ENCODE assay signal across 18 cellular contexts in genomic region chr15:71424765-71425164, GRCh38.
DNase-seq lines count a peak whose midpoint lies in the region; ATAC-seq and TF ChIP-seq lines count a peak whose summit lies in the region.
"Had no signal": no experiment of that assay in that cellular context is flagged by ENCODE, and none has a peak within 500 bp of the region (broad histone marks: within the 10 kb centered on the region; RNA-seq: fewer than 3 reads in every experiment).

No MANE protein-coding gene starts in this region.

- H3K9me1 ChIP-seq in IMR-90 (ENCODE audit: insufficient read depth, low read length): peaks cover 4% of the 10 kb centered on the region; the same call in 1 of the 2 replicates

- H3K4me2 ChIP-seq in IMR-90 (ENCODE audit: low read depth, low read length): peak overlapping the region; percentile 96

- WGBS in IMR-90 (ENCODE audit: extremely low coverage in 2 of 2, insufficient read length in 1 of 2), 2 experiments: 60% methylated on average over 1 of the region's 2 CpGs; no CpG with 5 or more reads in 1 of the 2 experiments

- no peak overlapping the region for H2AFZ ChIP-seq in IMR-90 (replicated peaks; ENCODE audit: low read length, poor library complexity)
- H2AFZ ChIP-seq: GM23248 had no signal

- H3K56ac ChIP-seq in IMR-90 (ENCODE audit: extremely low read depth, insufficient read depth, low read length): no peak overlapping the region

- no peaks in the 10 kb centered on the region for H3K4me1 Mint-ChIP-seq in natural killer cell treated with Interleukin-12 subunit alpha and Interleukin-12 subunit beta and Interleukin-15 and Interleukin-18, amount 100 ng/mL, for 72 hours (ENCODE audit: low read depth in 2 of 2)

- in situ Hi-C loops in IMR-90 (cut with MboI; ENCODE audit: low sequenced_read_pairs): no loop called here

- no peak overlapping the region; the same call in 1 of the 2 replicates for H3K9ac ChIP-seq in IMR-90 (ENCODE audit: low read depth, low read length)
- H3K9ac ChIP-seq: GM23248 had no signal

- H3K27me3 Mint-ChIP-seq in natural killer cell treated with Interleukin-12 subunit alpha and Interleukin-12 subunit beta and Interleukin-15 and Interleukin-18, amount 100 ng/mL, for 72 hours: peaks cover 29 to 35% of the 10 kb centered on the region in 2 donors

- H2BK15ac ChIP-seq in IMR-90 (ENCODE audit: low read depth, low read length): no peak overlapping the region

- no peak overlapping the region for H3K27ac Mint-ChIP-seq in natural killer cell treated with Interleukin-12 subunit alpha and Interleukin-12 subunit beta and Interleukin-15 and Interleukin-18, amount 100 ng/mL, for 72 hours

- H3K9me3 ChIP-seq in IMR-90 (ENCODE audit: control insufficient read depth, insufficient read depth, low read length) (no peaks in the 10 kb centered on the region), uterus (no peaks in the 10 kb centered on the region)
- H3K9me3 ChIP-seq: SJCRH30 had no signal

- dilution Hi-C loops in IMR-90 (cut with HindIII; ENCODE audit: low sequenced_read_pairs, unreplicated experiment): no loop called here

- POLR2A ChIA-PET in IMR-90 (lab: Charles Lee; ENCODE audit: unreplicated experiment): no interaction called here

- peak overlapping the region; percentile 79; the same call in 1 of the 2 replicates for H3K14ac ChIP-seq in IMR-90 (replicated peaks; ENCODE audit: low read depth, low read length)

- intact Hi-C loops in IMR-90 (cut with micrococcal nuclease): no loop called here
- intact Hi-C loops in uterus (cut with DNase I; ENCODE audit: low total_unique reads): no loop called here

- peaks cover 1% of the 10 kb centered on the region; the same call in 1 of the 2 replicates for H3K4me1 ChIP-seq in IMR-90 (ENCODE audit: control insufficient read depth, insufficient read depth, low read length)
- no peaks in the 10 kb centered on the region for H3K4me1 ChIP-seq in uterus
- H3K4me1 ChIP-seq: SJCRH30 had no signal

- H3K9me3 Mint-ChIP-seq in natural killer cell treated with Interleukin-12 subunit alpha and Interleukin-12 subunit beta and Interleukin-15 and Interleukin-18, amount 100 ng/mL, for 72 hours: peaks cover 4% of the 10 kb centered on the region

- H4K8ac ChIP-seq in IMR-90 (ENCODE audit: low read depth in 2 of 2, low read length in 2 of 2): peak overlapping the region in 1 of 2 experiments; percentile 61; a peak in 1 of 4 replicates

- no peak overlapping the region for H3K4me3 Mint-ChIP-seq in natural killer cell treated with Interleukin-12 subunit alpha and Interleukin-12 subunit beta and Interleukin-15 and Interleukin-18, amount 100 ng/mL, for 72 hours

- H3K18ac ChIP-seq in IMR-90 (ENCODE audit: low read depth, low read length): peak overlapping the region; percentile 46; the same call in 1 of the 2 replicates

- TF ChIP-seq POLR2A in IMR-90 (IDR thresholded peaks at IDR 0.05; ENCODE audit: low read depth, low read length) (no peak), uterus (IDR thresholded peaks at IDR 0.05) (no peak)

- H3K36me3 ChIP-seq in IMR-90 (ENCODE audit: control insufficient read depth, insufficient read depth, low read length) (no peaks in the 10 kb centered on the region; the same call in 1 of the 2 replicates), uterus (no peaks in the 10 kb centered on the region)
- H3K36me3 ChIP-seq: SJCRH30 had no signal

- 0 out of 2 replicates have a peak overlapping the region, but pooled peaks have one; percentile 56 for H3K23ac ChIP-seq in IMR-90 (ENCODE audit: low read depth, low read length)

- H4K91ac ChIP-seq in IMR-90 (ENCODE audit: insufficient read depth, low read depth, low read length): no peak overlapping the region

- peak overlapping the region; percentile 92; the same call in 1 of the 2 replicates for H4K5ac ChIP-seq in IMR-90 (ENCODE audit: low read depth, low read length)

- peak overlapping the region; percentile 34; the same call in 1 of the 2 replicates for H3K4me3 ChIP-seq in IMR-90 (ENCODE audit: insufficient read depth, low read depth, low read length)
- no peak overlapping the region for H3K4me3 ChIP-seq in uterus
- H3K4me3 ChIP-seq: GM23248, SJCRH30 had no signal

- H2BK5ac ChIP-seq in IMR-90 (ENCODE audit: low read depth, low read length, poor library complexity, severe bottlenecking): no peak overlapping the region

- no peaks in the 10 kb centered on the region for H3K36me3 Mint-ChIP-seq in natural killer cell treated with Interleukin-12 subunit alpha and Interleukin-12 subunit beta and Interleukin-15 and Interleukin-18, amount 100 ng/mL, for 72 hours

- no peaks in the 10 kb centered on the region for H3K27me3 ChIP-seq in IMR-90 (ENCODE audit: control insufficient read depth, insufficient read depth, low read length)
- H3K27me3 ChIP-seq in uterus: no peaks in the 10 kb centered on the region
- H3K27me3 ChIP-seq: SJCRH30 had no signal

- no peak for TF ChIP-seq CTCF in IMR-90 (conservative IDR thresholded peaks at IDR 0.05; ENCODE audit: low read depth, low read length)
- no peak for TF ChIP-seq CTCF in uterus (IDR thresholded peaks at IDR 0.05)

- no TSS peak for BruUV-seq in IMR-90 (replicated peaks; lab: Mats Ljungman, UMichigan)

- DNase-seq in IMR-90: peak; percentile 23
- peak; percentile 21 for DNase-seq in T1000 (lab: John Stamatoyannopoulos, UW)
- DNase-seq in fibroblast of peridontal ligament (ENCODE audit: extremely low read depth): peak; percentile 46
- no peak for DNase-seq in uterus
- no peak for DNase-seq in ureter (ENCODE audit: low spot score)
- DNase-seq in natural killer cell treated with Interleukin-12 subunit alpha and Interleukin-12 subunit beta and Interleukin-15 and Interleukin-18, amount 100 ng/mL, for 72 hours (ENCODE audit: low spot score): no peak
- DNase-seq: ACHN, GM23248, HCEC 1CT, NCI-H1105 treated with DMSO at 0.1 percent for 48 hours, NCI-H187, NCI-H2107, NCI-H510A treated with DMSO at 0.1 percent for 48 hours, NCI-H774, SJCRH30 had no signal

- ATAC-seq in IMR-90 (ENCODE audit: low read depth): peak; percentile 57; the same call in 1 of the 2 replicates
- ATAC-seq in HG02840 (IDR thresholded peaks at IDR 0.05; ENCODE audit: low FRiP score, unreplicated experiment): no peak
- no peak for ATAC-seq in natural killer cell treated with Interleukin-12 subunit alpha and Interleukin-12 subunit beta and Interleukin-15 and Interleukin-18, amount 100 ng/mL, for 72 hours

- no peak overlapping the region for H2BK20ac ChIP-seq in IMR-90 (ENCODE audit: low read depth, low read length)

- no peak overlapping the region for H2AK9ac ChIP-seq in IMR-90 (replicated peaks; ENCODE audit: low read depth, low read length, poor library complexity)

- CTCF ChIA-PET in IMR-90 (lab: Yijun Ruan, JAX): interaction anchor here (0.5 to 2.2 kb wide), 3 partner anchors 11 to 44 kb away, joined by 3 to 6 read pairs (median 4); no protein-coding TSS in a partner anchor

- H2AK5ac ChIP-seq in IMR-90 (ENCODE audit: low read depth, low read length): no peak overlapping the region

- no peak for TF ChIP-seq RAD21 in IMR-90 (IDR thresholded peaks at IDR 0.05; ENCODE audit: low read length)

- no peaks in the 10 kb centered on the region for H4K20me1 ChIP-seq in IMR-90 (ENCODE audit: insufficient read depth, low read length)

- no peak overlapping the region for H3K4ac ChIP-seq in IMR-90 (ENCODE audit: low read depth, low read length)

- no peak overlapping the region for H2BK120ac ChIP-seq in IMR-90 (ENCODE audit: low read depth, low read length)

- H3K27ac ChIP-seq in IMR-90 (ENCODE audit: insufficient read depth, low read length) (no peak overlapping the region), uterus (peak overlapping the region; percentile 53 to 60)
- H3K27ac ChIP-seq: C4-2B, GM23248, RWPE1, SJCRH30 had no signal

- H3K79me1 ChIP-seq in IMR-90 (ENCODE audit: low read depth in 1 of 2, low read length in 2 of 2): peaks cover 0 to 14% of the 10 kb centered on the region in 2 experiments; a peak in 1 of 4 replicates

TF ChIP-seq in IMR-90, 13 proteins besides CTCF, POLR2A, EP300 and RAD21:
- no peak for TF ChIP-seq RFX5 (IDR thresholded peaks at IDR 0.05; ENCODE audit: low read depth, low read length)
- TF ChIP-seq SMC3 (IDR thresholded peaks at IDR 0.05; ENCODE audit: low read depth, low read length): no peak
- no peak for TF ChIP-seq CHD1 (IDR thresholded peaks at IDR 0.05; ENCODE audit: low read depth, low read length)
- TF ChIP-seq, protein P1, sequence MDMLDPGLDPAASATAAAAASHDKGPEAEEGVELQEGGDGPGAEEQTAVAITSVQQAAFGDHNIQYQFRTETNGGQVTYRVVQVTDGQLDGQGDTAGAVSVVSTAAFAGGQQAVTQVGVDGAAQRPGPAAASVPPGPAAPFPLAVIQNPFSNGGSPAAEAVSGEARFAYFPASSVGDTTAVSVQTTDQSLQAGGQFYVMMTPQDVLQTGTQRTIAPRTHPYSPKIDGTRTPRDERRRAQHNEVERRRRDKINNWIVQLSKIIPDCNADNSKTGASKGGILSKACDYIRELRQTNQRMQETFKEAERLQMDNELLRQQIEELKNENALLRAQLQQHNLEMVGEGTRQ (IDR thresholded peaks at IDR 0.05; ENCODE audit: low read depth, low read length): no peak
- TF ChIP-seq BHLHE40 (IDR thresholded peaks at IDR 0.05; ENCODE audit: low read depth, low read length): no peak
- no peak for TF ChIP-seq CEBPB (IDR thresholded peaks at IDR 0.05; ENCODE audit: low read depth, low read length)

Comparison
In these comparisons a context has a peak if more than half of its experiments do, and no peak if none do; other contexts are left out.
1. DNase-seq: peak in IMR-90 (single experiment), T1000 (single experiment) and fibroblast of peridontal ligament (single experiment); none in uterus (0 of 2), ureter (single experiment) and natural killer cell treated with Interleukin-12 subunit alpha and Interleukin-12 subunit beta and Interleukin-15 and Interleukin-18, amount 100 ng/mL, for 72 hours (single experiment).